1 cellular context compared by ENCODE assay signal in the genomic region with DNA sequence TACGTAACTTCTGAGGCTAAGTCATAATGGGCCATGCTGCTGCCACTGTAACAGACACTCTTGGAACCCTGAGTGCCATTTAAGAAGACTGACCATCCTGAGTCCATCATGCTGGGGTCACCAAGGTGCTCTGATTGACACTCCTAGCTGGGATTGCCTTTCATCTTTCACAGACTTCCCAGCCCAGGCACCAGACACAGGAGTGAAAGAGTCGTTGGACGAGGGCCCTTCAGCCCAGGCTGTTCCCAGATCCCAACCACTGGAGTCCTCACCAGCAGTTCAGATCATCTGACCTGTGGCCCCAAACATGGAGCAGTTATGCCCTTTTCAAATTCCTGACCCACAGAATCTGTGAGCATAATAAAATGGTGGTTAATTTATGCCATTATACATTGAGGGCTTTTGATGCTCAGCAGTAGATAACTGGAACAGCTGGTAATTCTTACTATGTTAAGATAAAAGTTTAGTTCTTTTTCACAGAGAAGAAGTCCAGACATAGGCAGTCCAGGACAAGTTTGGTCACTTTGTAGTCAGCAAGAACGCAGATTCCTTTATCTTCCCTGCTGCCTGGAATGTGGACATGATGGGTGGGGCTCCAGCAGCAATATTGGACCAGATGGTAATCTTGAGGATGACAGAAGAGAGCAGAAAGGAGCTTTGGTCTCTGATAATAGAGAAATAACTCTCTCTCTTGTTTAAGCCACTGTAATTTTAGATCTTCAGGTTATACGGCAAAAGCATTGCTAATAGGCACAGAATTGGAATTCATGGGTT.
TF ChIP-seq lines count a peak whose summit lies in the region.

No MANE protein-coding gene starts in this region.

TF ChIP-seq in K562, 482 proteins besides CTCF, POLR2A, EP300 and RAD21 (continued from another document):
- TF ChIP-seq, protein P1, sequence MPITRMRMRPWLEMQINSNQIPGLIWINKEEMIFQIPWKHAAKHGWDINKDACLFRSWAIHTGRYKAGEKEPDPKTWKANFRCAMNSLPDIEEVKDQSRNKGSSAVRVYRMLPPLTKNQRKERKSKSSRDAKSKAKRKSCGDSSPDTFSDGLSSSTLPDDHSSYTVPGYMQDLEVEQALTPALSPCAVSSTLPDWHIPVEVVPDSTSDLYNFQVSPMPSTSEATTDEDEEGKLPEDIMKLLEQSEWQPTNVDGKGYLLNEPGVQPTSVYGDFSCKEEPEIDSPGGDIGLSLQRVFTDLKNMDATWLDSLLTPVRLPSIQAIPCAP (CRISPR knock-in tag; IDR thresholded peaks at IDR 0.05; ENCODE audit: borderline replicate concordance): no peak
- TF ChIP-seq ZNF140 (CRISPR knock-in tag; IDR thresholded peaks at IDR 0.05) (no peak), KLF13 (tag; IDR thresholded peaks at IDR 0.05; ENCODE audit: borderline replicate concordance, low read depth) (no peak), DPF2 (IDR thresholded peaks at IDR 0.05) (peak; percentile 60; the same call in 1 of the 2 replicates), ZNF696 (CRISPR knock-in tag; conservative IDR thresholded peaks at IDR 0.05) (no peak), TCF3 (CRISPR knock-in tag; IDR thresholded peaks at IDR 0.05) (peak; percentile 73), MCM2 (IDR thresholded peaks at IDR 0.05; ENCODE audit: low read depth) (no peak), KDM4B (IDR thresholded peaks at IDR 0.05; ENCODE audit: borderline replicate concordance in 2 of 2, low read depth in 1 of 2) (no peak), CBFA2T2 (conservative IDR thresholded peaks at IDR 0.05) (peak; percentile 67), ZFP1 (CRISPR knock-in tag; IDR thresholded peaks at IDR 0.05) (no peak), KAT7 (CRISPR knock-in tag; IDR thresholded peaks at IDR 0.05; ENCODE audit: borderline replicate concordance) (no peak), SMAD4 (CRISPR knock-in tag; conservative IDR thresholded peaks at IDR 0.05) (0 out of 2 replicates have a peak, but pooled peaks have one; percentile 31), HMG20B (CRISPR knock-in tag; IDR thresholded peaks at IDR 0.05) (no peak), TEAD2 (tag; IDR thresholded peaks at IDR 0.05) (peak; percentile 80), ZNF551 (CRISPR knock-in tag; IDR thresholded peaks at IDR 0.05) (no peak), KDM1A (IDR thresholded peaks at IDR 0.05) (peak in 1 of 2 experiments; percentile 59; a peak in 1 of 4 replicates), ZNF668 (CRISPR knock-in tag; IDR thresholded peaks at IDR 0.05) (no peak)
- TF ChIP-seq, protein P2, sequence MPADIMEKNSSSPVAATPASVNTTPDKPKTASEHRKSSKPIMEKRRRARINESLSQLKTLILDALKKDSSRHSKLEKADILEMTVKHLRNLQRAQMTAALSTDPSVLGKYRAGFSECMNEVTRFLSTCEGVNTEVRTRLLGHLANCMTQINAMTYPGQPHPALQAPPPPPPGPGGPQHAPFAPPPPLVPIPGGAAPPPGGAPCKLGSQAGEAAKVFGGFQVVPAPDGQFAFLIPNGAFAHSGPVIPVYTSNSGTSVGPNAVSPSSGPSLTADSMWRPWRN (IDR thresholded peaks at IDR 0.05; ENCODE audit: low read depth): 0 out of 2 replicates have a peak, but pooled peaks have one; percentile 6
- TF ChIP-seq, protein P3, sequence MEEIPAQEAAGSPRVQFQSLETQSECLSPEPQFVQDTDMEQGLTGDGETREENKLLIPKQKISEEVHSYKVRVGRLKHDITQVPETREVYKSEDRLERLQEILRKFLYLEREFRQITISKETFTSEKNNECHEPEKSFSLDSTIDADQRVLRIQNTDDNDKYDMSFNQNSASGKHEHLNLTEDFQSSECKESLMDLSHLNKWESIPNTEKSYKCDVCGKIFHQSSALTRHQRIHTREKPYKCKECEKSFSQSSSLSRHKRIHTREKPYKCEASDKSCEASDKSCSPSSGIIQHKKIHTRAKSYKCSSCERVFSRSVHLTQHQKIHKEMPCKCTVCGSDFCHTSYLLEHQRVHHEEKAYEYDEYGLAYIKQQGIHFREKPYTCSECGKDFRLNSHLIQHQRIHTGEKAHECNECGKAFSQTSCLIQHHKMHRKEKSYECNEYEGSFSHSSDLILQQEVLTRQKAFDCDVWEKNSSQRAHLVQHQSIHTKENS (CRISPR knock-in tag; IDR thresholded peaks at IDR 0.05): no peak
